Comparison of ENCODE assay signal across 18 cellular contexts in the genomic region with DNA sequence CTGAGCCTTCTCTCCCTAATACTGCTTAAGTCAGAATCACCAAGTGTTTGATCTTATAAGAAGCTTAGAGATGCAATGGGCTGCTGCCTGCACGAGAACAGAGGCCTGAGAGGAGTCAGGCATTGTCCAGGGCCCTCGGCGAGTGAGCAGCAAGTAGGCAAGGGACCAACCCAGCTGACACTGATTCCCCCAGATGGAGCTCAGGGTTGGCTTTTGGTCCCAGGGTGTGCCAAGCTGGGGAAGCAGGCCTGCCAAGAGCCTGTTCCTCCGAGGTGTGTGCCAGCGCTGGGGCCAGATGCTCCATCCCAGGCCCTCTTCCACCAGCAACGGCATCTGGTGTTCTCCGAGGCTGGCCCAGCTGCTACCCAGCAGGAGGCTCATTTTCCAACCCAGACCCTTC.
DNase-seq lines count a peak whose midpoint lies in the region; ATAC-seq and TF ChIP-seq lines count a peak whose summit lies in the region.
"Had no signal": no experiment of that assay in that cellular context is flagged by ENCODE, and none has a peak within 500 bp of the region (broad histone marks: within the 10 kb centered on the region; RNA-seq: fewer than 3 reads in every experiment).

No MANE protein-coding gene starts in this region.

- TF ChIP-seq CTCF in heart right ventricle (IDR thresholded peaks at IDR 0.05), result no peak
- no peak for TF ChIP-seq CTCF in testis (IDR thresholded peaks at IDR 0.05)

- DNase-seq in MG63 (peak; percentile 22), NCI-H82 treated with DMSO at 0.1 percent for 48 hours (lab: John Stamatoyannopoulos, UW; ENCODE audit: unreplicated experiment) (peak; percentile 75), heart right ventricle (peak; percentile 53 to 55), posterior cingulate gyrus (peak; percentile 46 to 94 (median 63)), testis (no peak), NCI-H2227 (lab: John Stamatoyannopoulos, UW; ENCODE audit: unreplicated experiment) (no peak), epidermal melanocyte (ENCODE audit: insufficient read length, low spot score) (no peak)
- no peak for DNase-seq in stimulated activated CD4-positive, alpha-beta T cell treated with anti-CD3 and anti-CD28 coated beads, Interleukin-1b, Interleukin-23, amount 100 ng/mL, for 48 hours
- DNase-seq: activated naive CD4-positive, alpha-beta T cell treated with anti-CD3 and anti-CD28 coated beads, Interleukin-2, amount 10 ng/mL, durations not matched to agents 7 days and 5 days; activated T-cell treated with anti-CD3 and anti-CD28 coated beads, Interleukin-2, amount 50 U/mL, for 4 hours; COR-L47; EL; KG1; NCI-H2107; PC-9; stimulated activated naive CD4-positive, alpha-beta T cell treated with Interleukin-2 at 50 U/mL for 16 hours had no signal

- H3K36me3 ChIP-seq in MG63, result no peaks in the 10 kb centered on the region
- no peaks in the 10 kb centered on the region for H3K36me3 ChIP-seq in heart right ventricle
- H3K36me3 ChIP-seq in testis (ENCODE audit: low read depth, missing control alignments), result no peaks in the 10 kb centered on the region
- H3K36me3 ChIP-seq: SJSA1 had no signal

- TF ChIP-seq POLR2A in testis (IDR thresholded peaks at IDR 0.05), result no peak

- no peaks in the 10 kb centered on the region for H3K9me3 ChIP-seq in MG63
- peaks cover 0 to 5% (median 0%) of the 10 kb centered on the region in 11 donors for H3K9me3 ChIP-seq in heart right ventricle
- no peaks in the 10 kb centered on the region for H3K9me3 ChIP-seq in testis
- H3K9me3 ChIP-seq: SJSA1 had no signal

- H3K4me1 ChIP-seq in heart right ventricle (no peaks in the 10 kb centered on the region), testis (no peaks in the 10 kb centered on the region)
- H3K4me1 ChIP-seq: SJSA1 had no signal

- no peak overlapping the region for H3K27ac ChIP-seq in heart right ventricle
- no peak overlapping the region for H3K27ac ChIP-seq in testis
- H3K27ac ChIP-seq: PC-9, SJSA1 had no signal

- ATAC-seq in heart right ventricle, result peak; percentile 77 to 96 (median 93)
- ATAC-seq: activated T-cell treated with anti-CD3 and anti-CD28 coated beads, Interleukin-2, amount 50 U/mL, for 4 hours; sciatic nerve had no signal

- no peaks in the 10 kb centered on the region for H3K27me3 ChIP-seq in MG63
- H3K27me3 ChIP-seq in heart right ventricle, result peaks cover 0 to 4% (median 0%) of the 10 kb centered on the region in 7 donors
- no peaks in the 10 kb centered on the region for H3K27me3 ChIP-seq in testis
- H3K27me3 ChIP-seq: SJSA1 had no signal

- intact Hi-C loops in heart right ventricle (cut with DNase I) (no loop called here), posterior cingulate gyrus (cut with DNase I) (no loop called here), testis (cut with DNase I; ENCODE audit: low total_unique reads) (no loop called here)

- H3K4me3 ChIP-seq in MG63 (no peak overlapping the region), heart right ventricle (no peak overlapping the region), testis (no peak overlapping the region)
- H3K4me3 ChIP-seq: PC-9, SJSA1 had no signal

- WGBS in heart right ventricle, 2 donors, result 43 to 69% methylated on average over 7 of the region's 7 CpGs
- WGBS in testis, 2 donors, result 81 to 89% methylated on average over 6 to 7 of the region's 7 CpGs

Comparison
In these comparisons a context has a peak if more than half of its experiments do, and no peak if none do; other contexts are left out.
1. DNase-seq: peak in MG63 (single experiment), NCI-H82 treated with DMSO at 0.1 percent for 48 hours (single experiment), heart right ventricle (2 of 2) and posterior cingulate gyrus (10 of 10); none in stimulated activated CD4-positive, alpha-beta T cell treated with anti-CD3 and anti-CD28 coated beads, Interleukin-1b, Interleukin-23, amount 100 ng/mL, for 48 hours (single experiment), testis (single experiment), NCI-H2227 (single experiment) and epidermal melanocyte (single experiment).